8 cellular contexts compared by ENCODE assay signal in genomic region chr18:34492652-34493051, GRCh38.
DNase-seq lines count a peak whose midpoint lies in the region; ATAC-seq, FAIRE-seq and TF ChIP-seq lines count a peak whose summit lies in the region.

No MANE protein-coding gene starts in this region.

- H3K27me3 Mint-ChIP-seq in activated T-helper 2 cell treated with anti-CD3 and anti-CD28 coated beads, Interferon-gamma antibody, Interleukin-2, Interleukin-4, amounts not matched to agents 10 μg/mL and 5 μg/mL and 100 μg/mL, durations not matched to agents 14 hours and 24 hours and 36 hours (ENCODE audit: low read depth), result peaks cover 38% of the 10 kb centered on the region
- peaks cover 22% of the 10 kb centered on the region for H3K27me3 Mint-ChIP-seq in activated naive CD4-positive, alpha-beta T cell treated with anti-CD3 and anti-CD28 coated beads for 36 hours (ENCODE audit: low read depth)

- H3K27ac Mint-ChIP-seq in activated T-helper 2 cell treated with anti-CD3 and anti-CD28 coated beads, Interferon-gamma antibody, Interleukin-2, Interleukin-4, amounts not matched to agents 10 μg/mL and 5 μg/mL and 100 μg/mL, durations not matched to agents 14 hours and 24 hours and 36 hours, result peak overlapping the region; percentile 52
- no peak overlapping the region for H3K27ac Mint-ChIP-seq in activated naive CD4-positive, alpha-beta T cell treated with anti-CD3 and anti-CD28 coated beads for 36 hours

- in situ Hi-C loops in HepG2 (cut with HindIII; ENCODE audit: extremely low pct_ligation_motif_present, low pct_unique_long_range_greater_than_20kb), result no loop called here
- in situ Hi-C loops in GM13976 (cut with MboI; ENCODE audit: low sequenced_read_pairs, unreplicated experiment), result no loop called here

- TF ChIP-seq EP300 in HepG2 (IDR thresholded peaks at IDR 0.05; ENCODE audit: low read depth in 2 of 2, low read length in 2 of 2) (no peak), HepG2 (CRISPR knock-in tag; IDR thresholded peaks at IDR 0.05; ENCODE audit: borderline replicate concordance) (no peak)

- intact Hi-C loops in left ventricle myocardium superior (cut with micrococcal nuclease), result no loop called here
- intact Hi-C loops in activated T-helper 2 cell treated with anti-CD3 and anti-CD28 coated beads, Interferon-gamma antibody, Interleukin-2, Interleukin-4, amounts not matched to agents 10 μg/mL and 5 μg/mL and 100 μg/mL, durations not matched to agents 14 hours and 24 hours and 36 hours (cut with micrococcal nuclease), result no loop called here
- intact Hi-C loops in HepG2 (cut with micrococcal nuclease; ENCODE audit: unreplicated experiment), result loop anchor here (2.0 to 10.0 kb wide), 5 partner anchors 55 to 168 kb away; no protein-coding TSS in a partner anchor
- intact Hi-C loops in activated naive CD4-positive, alpha-beta T cell treated with anti-CD3 and anti-CD28 coated beads for 36 hours (cut with micrococcal nuclease), result no loop called here

- H3K9me3 ChIP-seq in right atrium auricular region, result no peaks in the 10 kb centered on the region
- no peaks in the 10 kb centered on the region for H3K9me3 ChIP-seq in HepG2 (ENCODE audit: low read length)

- no peak overlapping the region for H2AFZ ChIP-seq in HepG2 (ENCODE audit: low read length)

- no peak for ATAC-seq in left ventricle myocardium superior
- peak; percentile 69 for ATAC-seq in HepG2
- ATAC-seq in GM21737 (IDR thresholded peaks at IDR 0.05; ENCODE audit: unreplicated experiment), result no peak

- H3K27me3 ChIP-seq in right atrium auricular region (no peaks in the 10 kb centered on the region), HepG2 (ENCODE audit: control insufficient read depth in 1 of 2, insufficient read depth in 2 of 2, low read length in 2 of 2) (no peaks in the 10 kb centered on the region)

- H3K27ac ChIP-seq in right atrium auricular region (peak overlapping the region; percentile 85 to 94), HepG2 (ENCODE audit: extremely low read length, insufficient read depth, low read length) (peak overlapping the region; percentile 32)

- peak overlapping the region; percentile 67; the same call in 1 of the 2 replicates for H3K9ac ChIP-seq in HepG2 (ENCODE audit: insufficient read depth, low read depth, low read length)

- no peak for TF ChIP-seq POLR2A in HepG2 (IDR thresholded peaks at IDR 0.05; ENCODE audit: insufficient read depth in 1 of 2, low read depth in 2 of 2, low read length in 2 of 2)

- TF ChIP-seq RAD21 in HepG2 (CRISPR knock-in tag; IDR thresholded peaks at IDR 0.05), result no peak

- H3K4me1 Mint-ChIP-seq in activated T-helper 2 cell treated with anti-CD3 and anti-CD28 coated beads, Interferon-gamma antibody, Interleukin-2, Interleukin-4, amounts not matched to agents 10 μg/mL and 5 μg/mL and 100 μg/mL, durations not matched to agents 14 hours and 24 hours and 36 hours (ENCODE audit: low read depth), result peaks cover 3% of the 10 kb centered on the region
- peaks cover 3% of the 10 kb centered on the region for H3K4me1 Mint-ChIP-seq in activated naive CD4-positive, alpha-beta T cell treated with anti-CD3 and anti-CD28 coated beads for 36 hours (ENCODE audit: low read depth)

- TF ChIP-seq CTCF in right atrium auricular region (IDR thresholded peaks at IDR 0.05), result no peak
- TF ChIP-seq CTCF in HepG2 (CRISPR knock-in tag; IDR thresholded peaks at IDR 0.05), result no peak
- no peak for TF ChIP-seq CTCF in GM13976 (IDR thresholded peaks at IDR 0.05; ENCODE audit: borderline replicate concordance, control extremely low read depth, extremely low read depth, insufficient read depth, missing control alignments)

- peak overlapping the region; percentile 84 for H3K4me2 ChIP-seq in HepG2 (ENCODE audit: low read depth, low read length)

- H3K4me1 ChIP-seq in right atrium auricular region (peaks cover 0 to 22% of the 10 kb centered on the region in 2 donors), HepG2 (ENCODE audit: insufficient read depth, low read length) (peaks cover 14% of the 10 kb centered on the region; the same call in 1 of the 2 replicates)

- H3K79me2 ChIP-seq in HepG2 (ENCODE audit: insufficient read depth, low read length), result no peaks in the 10 kb centered on the region

- POLR2A ChIA-PET in HepG2 (lab: Yijun Ruan, JAX), result interaction anchor here (0.7 to 1.4 kb wide), 3 partner anchors 8 to 162 kb away, joined by 3 read pairs; no protein-coding TSS in a partner anchor

- no peaks in the 10 kb centered on the region for H4K20me1 ChIP-seq in HepG2 (ENCODE audit: insufficient read depth, low read length)

- DNase-seq in right atrium auricular region (ENCODE audit: low spot score) (no peak), left ventricle myocardium superior (no peak), HepG2 (ENCODE audit: low spot score) (peak; percentile 87), GM13976 (ENCODE audit: low spot score) (no peak), anterior cingulate cortex (lab: John Stamatoyannopoulos, UW) (no peak)
- no peak for DNase-seq in activated T-helper 2 cell treated with anti-CD3 and anti-CD28 coated beads, Interferon-gamma antibody, Interleukin-2, Interleukin-4, amounts not matched to agents 10 μg/mL and 5 μg/mL and 100 μg/mL, durations not matched to agents 14 hours and 24 hours and 36 hours (ENCODE audit: low spot score)
- DNase-seq in activated naive CD4-positive, alpha-beta T cell treated with anti-CD3 and anti-CD28 coated beads for 36 hours, result no peak

- no peaks in the 10 kb centered on the region for H3K36me3 Mint-ChIP-seq in activated T-helper 2 cell treated with anti-CD3 and anti-CD28 coated beads, Interferon-gamma antibody, Interleukin-2, Interleukin-4, amounts not matched to agents 10 μg/mL and 5 μg/mL and 100 μg/mL, durations not matched to agents 14 hours and 24 hours and 36 hours (ENCODE audit: low read depth)
- no peaks in the 10 kb centered on the region for H3K36me3 Mint-ChIP-seq in activated naive CD4-positive, alpha-beta T cell treated with anti-CD3 and anti-CD28 coated beads for 36 hours (ENCODE audit: low read depth)

- FAIRE-seq in HepG2 (lab: Jason Lieb, UNC), result peak; percentile 49

- no TSS peak for BruUV-seq in HepG2 (replicated peaks; lab: Mats Ljungman, UMichigan)

- H3K36me3 ChIP-seq in right atrium auricular region (no peaks in the 10 kb centered on the region), HepG2 (replicated peaks in 1 of 2; ENCODE audit: control insufficient read depth in 1 of 2, insufficient read depth in 2 of 2, low read length in 2 of 2) (no peaks in the 10 kb centered on the region)

- peak overlapping the region; percentile 63 for H3K4me3 Mint-ChIP-seq in activated T-helper 2 cell treated with anti-CD3 and anti-CD28 coated beads, Interferon-gamma antibody, Interleukin-2, Interleukin-4, amounts not matched to agents 10 μg/mL and 5 μg/mL and 100 μg/mL, durations not matched to agents 14 hours and 24 hours and 36 hours (ENCODE audit: low read depth)
- H3K4me3 Mint-ChIP-seq in activated naive CD4-positive, alpha-beta T cell treated with anti-CD3 and anti-CD28 coated beads for 36 hours, result no peak overlapping the region

- H3K9me3 Mint-ChIP-seq in activated T-helper 2 cell treated with anti-CD3 and anti-CD28 coated beads, Interferon-gamma antibody, Interleukin-2, Interleukin-4, amounts not matched to agents 10 μg/mL and 5 μg/mL and 100 μg/mL, durations not matched to agents 14 hours and 24 hours and 36 hours, result no peaks in the 10 kb centered on the region
- no peaks in the 10 kb centered on the region for H3K9me3 Mint-ChIP-seq in activated naive CD4-positive, alpha-beta T cell treated with anti-CD3 and anti-CD28 coated beads for 36 hours

- CTCF ChIA-PET in HepG2 (lab: Yijun Ruan, JAX; ENCODE audit: low intra/inter-chr PET ratio, low total read pairs), result no interaction called here
- CTCF ChIA-PET in activated naive CD4-positive, alpha-beta T cell treated with anti-CD3 and anti-CD28 coated beads for 36 hours (lab: Charles Lee), result no interaction called here

- H3K4me3 ChIP-seq in right atrium auricular region (peak overlapping the region; percentile 66 to 69), HepG2 (replicated peaks in 1 of 3; ENCODE audit: insufficient read depth in 1 of 3, low read depth in 2 of 3, low read length in 3 of 3) (peak overlapping the region; percentile 78 to 93 (median 81))

TF ChIP-seq in HepG2, 621 proteins besides CTCF, POLR2A, EP300 and RAD21 (continues in another document):
- TF ChIP-seq LCORL (IDR thresholded peaks at IDR 0.05) (no peak), LCORL (CRISPR knock-in tag; IDR thresholded peaks at IDR 0.05) (0 out of 2 replicates have a peak, but pooled peaks have one; percentile 16), HDAC1 (CRISPR knock-in tag; IDR thresholded peaks at IDR 0.05) (0 out of 2 replicates have a peak, but pooled peaks have one; percentile 15), ARID5B (CRISPR knock-in tag; IDR thresholded peaks at IDR 0.05) (peak; percentile 47), PAX8 (CRISPR knock-in tag; IDR thresholded peaks at IDR 0.05; ENCODE audit: borderline replicate concordance) (no peak), CEBPG (CRISPR knock-in tag; IDR thresholded peaks at IDR 0.05) (peak; percentile 26; the same call in 1 of the 2 replicates), SOX13 (IDR thresholded peaks at IDR 0.05) (no peak), SOX13 (CRISPR knock-in tag; conservative IDR thresholded peaks at IDR 0.05 in 1 of 2, IDR thresholded peaks at IDR 0.05 in 1 of 2) (peak in 1 of 2 experiments; percentile 37; a peak in 1 of 4 replicates)
